In genomic region chr15:43749690-43750345, GRCh38 we compare ENCODE assay signal across 8 cellular contexts. TPM values are rescaled to one million over a fixed set of nuclear protein-coding genes. Genes with fewer than 3 reads are reported as not detected.
DNase-seq lines count a peak whose midpoint lies in the region; ATAC-seq and FAIRE-seq lines count a peak whose summit lies in the region.

No MANE protein-coding gene starts in this region.

- H3K9me3 ChIP-seq in BLaER1 treated with 17β-estradiol and CSF1 and Interleukin-3, amounts not matched to agents 10 nM and 100 nM (replicated peaks in 1 of 11) = no peaks in the 10 kb centered on the region
- H3K9me3 ChIP-seq in effector memory CD4-positive, alpha-beta T cell (ENCODE audit: control insufficient read depth, low read length) = no peaks in the 10 kb centered on the region

- peak overlapping the region; percentile 33 to 98 (median 58); a peak in 19 of 22 replicates for H3K9ac ChIP-seq in BLaER1 treated with 17β-estradiol and CSF1 and Interleukin-3, amounts not matched to agents 10 nM and 100 nM

- peak; percentile 14 for DNase-seq in RPMI7951 (ENCODE audit: low read depth)
- peak; percentile 17 to 43 (median 34) for DNase-seq in effector memory CD4-positive, alpha-beta T cell
- peak in 1 of 2 donors; percentile 58 for DNase-seq in stimulated activated effector memory CD8-positive, alpha-beta T cell treated with anti-CD3 and anti-CD28 coated beads, Interleukin-12 subunit alpha, Interleukin-12 subunit beta, amount 100 ng/mL, for 72 hours (ENCODE audit: low spot score in 2 of 2)
- DNase-seq in HTR-8/SVneo (ENCODE audit: insufficient read length, low spot score) = no peak
- no peak for DNase-seq in NCI-H1105 (lab: John Stamatoyannopoulos, UW)
- DNase-seq in NCI-H2081 (lab: John Stamatoyannopoulos, UW) = no peak

- H3K27ac Mint-ChIP-seq in stimulated activated effector memory CD8-positive, alpha-beta T cell treated with anti-CD3 and anti-CD28 coated beads, Interleukin-12 subunit alpha, Interleukin-12 subunit beta, amount 100 ng/mL, for 72 hours = peak overlapping the region; percentile 99

- peak overlapping the region; percentile 91 for H3K4me3 Mint-ChIP-seq in stimulated activated effector memory CD8-positive, alpha-beta T cell treated with anti-CD3 and anti-CD28 coated beads, Interleukin-12 subunit alpha, Interleukin-12 subunit beta, amount 100 ng/mL, for 72 hours

- H3K9me3 Mint-ChIP-seq in stimulated activated effector memory CD8-positive, alpha-beta T cell treated with anti-CD3 and anti-CD28 coated beads, Interleukin-12 subunit alpha, Interleukin-12 subunit beta, amount 100 ng/mL, for 72 hours = no peaks in the 10 kb centered on the region

- no peak for FAIRE-seq in HTR-8/SVneo (lab: Jason Lieb, UNC)

- H3K27me3 ChIP-seq in BLaER1 treated with 17β-estradiol and CSF1 and Interleukin-3, amounts not matched to agents 10 nM and 100 nM = no peaks in the 10 kb centered on the region
- no peaks in the 10 kb centered on the region for H3K27me3 ChIP-seq in effector memory CD4-positive, alpha-beta T cell (replicated peaks; ENCODE audit: control insufficient read depth, insufficient read depth, low read length, poor library complexity, severe bottlenecking)

- peak overlapping the region in 8 of 11 experiments; percentile 18 to 60 (median 45); a peak in 14 of 22 replicates for H3K27ac ChIP-seq in BLaER1 treated with 17β-estradiol and CSF1 and Interleukin-3, amounts not matched to agents 10 nM and 100 nM
- H3K27ac ChIP-seq in effector memory CD4-positive, alpha-beta T cell (ENCODE audit: insufficient read depth, low read length, poor library complexity, severe bottlenecking) = peak overlapping the region; percentile 45

- H3K4me1 Mint-ChIP-seq in stimulated activated effector memory CD8-positive, alpha-beta T cell treated with anti-CD3 and anti-CD28 coated beads, Interleukin-12 subunit alpha, Interleukin-12 subunit beta, amount 100 ng/mL, for 72 hours = peaks cover 29% of the 10 kb centered on the region

- H3K4me3 ChIP-seq in BLaER1 treated with 17β-estradiol and CSF1 and Interleukin-3, amounts not matched to agents 10 nM and 100 nM = peak overlapping the region in 9 of 10 experiments; percentile 38 to 95 (median 88); a peak in 19 of 20 replicates
- peak overlapping the region; percentile 45 for H3K4me3 ChIP-seq in effector memory CD4-positive, alpha-beta T cell (ENCODE audit: insufficient read depth, low read depth, low read length, poor library complexity, severe bottlenecking)

- peak overlapping the region; percentile 82 to 96 (median 88) for H3K4me2 ChIP-seq in BLaER1 treated with 17β-estradiol and CSF1 and Interleukin-3, amounts not matched to agents 10 nM and 100 nM

- H3K36me3 Mint-ChIP-seq in stimulated activated effector memory CD8-positive, alpha-beta T cell treated with anti-CD3 and anti-CD28 coated beads, Interleukin-12 subunit alpha, Interleukin-12 subunit beta, amount 100 ng/mL, for 72 hours = peaks cover 96% of the 10 kb centered on the region

- H4K20me1 ChIP-seq in BLaER1 treated with 17β-estradiol and CSF1 and Interleukin-3, amounts not matched to agents 10 nM and 100 nM = peaks cover 78 to 83% (median 80%) of the 10 kb centered on the region in 11 experiments; a peak in 21 of 22 replicates

- peak; percentile 45 for ATAC-seq in GM21390 (IDR thresholded peaks at IDR 0.05; ENCODE audit: unreplicated experiment)
- ATAC-seq in stimulated activated effector memory CD8-positive, alpha-beta T cell treated with anti-CD3 and anti-CD28 coated beads, Interleukin-12 subunit alpha, Interleukin-12 subunit beta, amount 100 ng/mL, for 72 hours = peak; percentile 46

- H3K4me1 ChIP-seq in BLaER1 treated with 17β-estradiol and CSF1 and Interleukin-3, amounts not matched to agents 10 nM and 100 nM = peaks cover 34 to 64% (median 46%) of the 10 kb centered on the region in 10 experiments
- H3K4me1 ChIP-seq in effector memory CD4-positive, alpha-beta T cell (ENCODE audit: control insufficient read depth, insufficient read depth, low read length, poor library complexity, severe bottlenecking) = peaks cover 29% of the 10 kb centered on the region

- peaks cover 39 to 62% (median 57%) of the 10 kb centered on the region in 11 experiments for H3K36me3 ChIP-seq in BLaER1 treated with 17β-estradiol and CSF1 and Interleukin-3, amounts not matched to agents 10 nM and 100 nM
- peaks cover 11% of the 10 kb centered on the region for H3K36me3 ChIP-seq in effector memory CD4-positive, alpha-beta T cell (ENCODE audit: control insufficient read depth, insufficient read depth, low read length)

RNA-seq across cellular contexts. Expression of gene PDIA3, which starts 3.6 kb away (rescaled TPM):
- 303 and 323 TPM in 2 replicates for total RNA-seq in RPMI7951 (2014; rRNA removed; shearing (Covaris generic))

RNA-seq across cellular contexts. Expression of gene ELL3, which starts 26.9 kb away (rescaled TPM):
- 1.2 and 4.3 TPM in 2 replicates for total RNA-seq in RPMI7951 (2014; rRNA removed; shearing (Covaris generic))

RNA-seq across cellular contexts. Expression of gene SERF2, which starts 42.3 kb away (rescaled TPM):
- total RNA-seq in RPMI7951 (2014; rRNA removed; shearing (Covaris generic)) = 1,696 and 1,842 TPM in 2 replicates

RNA-seq across cellular contexts. Expression of gene SERINC4, which starts 50.2 kb away (rescaled TPM):
- not detected in 2 replicates for total RNA-seq in RPMI7951 (2014; rRNA removed; shearing (Covaris generic))

RNA-seq across cellular contexts. Expression of gene HYPK, which starts 50.6 kb away (rescaled TPM):
- 18.4 and 20.8 TPM in 2 replicates for total RNA-seq in RPMI7951 (2014; rRNA removed; shearing (Covaris generic))

Comparison
In these comparisons a context has a peak if more than half of its experiments do, and no peak if none do; other contexts are left out.
1. DNase-seq: peak in RPMI7951 (single experiment) and effector memory CD4-positive, alpha-beta T cell (3 of 3); none in HTR-8/SVneo (single experiment), NCI-H1105 (single experiment) and NCI-H2081 (0 of 2).